In genomic region chr17:64056269-64057005, GRCh38 we compare ENCODE assay signal across 11 cellular contexts. TPM values are rescaled to one million over a fixed set of nuclear protein-coding genes. Genes with fewer than 3 reads are reported as not detected.
DNase-seq lines count a peak whose midpoint lies in the region; ATAC-seq and TF ChIP-seq lines count a peak whose summit lies in the region.
"Had no signal": no experiment of that assay in that cellular context is flagged by ENCODE, and none has a peak within 500 bp of the region (broad histone marks: within the 10 kb centered on the region; RNA-seq: fewer than 3 reads in every experiment).

No MANE protein-coding gene starts in this region.

- H3K27me3 ChIP-seq in PC-9 (ENCODE audit: insufficient read depth, low read depth): no peaks in the 10 kb centered on the region
- no peaks in the 10 kb centered on the region for H3K27me3 ChIP-seq in neuronal stem cell (ENCODE audit: control insufficient read depth in 3 of 3, insufficient read depth in 3 of 3, low read depth in 1 of 3, low read length in 3 of 3)
- H3K27me3 ChIP-seq: cardiac muscle cell had no signal

- intact Hi-C loops in PC-9 (cut with micrococcal nuclease; ENCODE audit: unreplicated experiment): no loop called here

- H2AK5ac ChIP-seq in neuronal stem cell (ENCODE audit: low read depth, low read length): no peak overlapping the region

- no peak overlapping the region for H4K8ac ChIP-seq in neuronal stem cell (ENCODE audit: low read depth, low read length)

- H3K9me2 ChIP-seq in PC-9 (ENCODE audit: insufficient read depth): no peaks in the 10 kb centered on the region

- peak overlapping the region; percentile 20; the same call in 1 of the 2 replicates for H3K4me3 ChIP-seq in PC-9
- H3K4me3 ChIP-seq in neuronal stem cell (ENCODE audit: low read length in 2 of 2): peak overlapping the region in 1 of 2 donors; percentile 43
- H3K4me3 ChIP-seq: cardiac muscle cell had no signal

- no peak overlapping the region for H2BK15ac ChIP-seq in neuronal stem cell (ENCODE audit: low read length)

- H3K18ac ChIP-seq in neuronal stem cell (ENCODE audit: low read length): no peak overlapping the region

- CTCF ChIA-PET in PC-9 (lab: Charles Lee): interaction anchor here (0.6 to 1.6 kb wide), 3 partner anchors 66 to 77 kb away, joined by 3 to 7 read pairs (median 3); no protein-coding TSS in a partner anchor

- no peak; the same call in 1 of the 2 replicates for TF ChIP-seq CTCF in PC-9 (conservative IDR thresholded peaks at IDR 0.05)

- H3K14ac ChIP-seq in neuronal stem cell (ENCODE audit: low read length): no peak overlapping the region

- peaks cover 34% of the 10 kb centered on the region for H3K36me3 ChIP-seq in PC-9 (ENCODE audit: low read depth)
- peaks cover 0 to 15% of the 10 kb centered on the region in 2 donors for H3K36me3 ChIP-seq in neuronal stem cell (replicated peaks in 1 of 2; ENCODE audit: control insufficient read depth in 2 of 2, insufficient read depth in 2 of 2, low read length in 2 of 2)
- H3K36me3 ChIP-seq: cardiac muscle cell had no signal

- H3K27me3 Mint-ChIP-seq in activated T-cell treated with anti-CD3 and anti-CD28 coated beads, Interleukin-2, amount 50 U/mL, for 72 hours (ENCODE audit: low read depth): no peaks in the 10 kb centered on the region
- H3K27me3 Mint-ChIP-seq in activated T-cell treated with anti-CD3 and anti-CD28 coated beads, Interleukin-2, amount 50 U/mL, for 4 hours (ENCODE audit: low read depth): no peaks in the 10 kb centered on the region
- H3K27me3 Mint-ChIP-seq in stimulated activated naive B cell treated with anti-CD40 and anti-IgM and Interleukin-4, amounts not matched to agents 10 μg/mL and 1 μg/mL and 100 μg/mL, for 72 hours: no peaks in the 10 kb centered on the region

- H3K4me2 ChIP-seq in PC-9 (peak overlapping the region; percentile 68), neuronal stem cell (ENCODE audit: insufficient read depth, low read length, poor library complexity, severe bottlenecking) (no peak overlapping the region)

- H3K27ac Mint-ChIP-seq in activated T-cell treated with anti-CD3 and anti-CD28 coated beads, Interleukin-2, amount 50 U/mL, for 72 hours: peak overlapping the region; percentile 80
- H3K27ac Mint-ChIP-seq in stimulated activated naive B cell treated with anti-CD40 and anti-IgM and Interleukin-4, amounts not matched to agents 10 μg/mL and 1 μg/mL and 100 μg/mL, for 72 hours: peak overlapping the region; percentile 40

- no peaks in the 10 kb centered on the region for H3K79me2 ChIP-seq in PC-9 (ENCODE audit: low read depth)

- no peak for DNase-seq in activated T-cell treated with anti-CD3 and anti-CD28 coated beads, Interleukin-2, amount 50 U/mL, for 72 hours
- DNase-seq in activated T-cell treated with anti-CD3 and anti-CD28 coated beads, Interleukin-2, amount 50 U/mL, for 4 hours: no peak
- DNase-seq in PC-9: peak in 1 of 2 experiments; percentile 93
- DNase-seq in stimulated activated naive B cell treated with anti-CD40 and anti-IgM and Interleukin-4, amounts not matched to agents 10 μg/mL and 1 μg/mL and 100 μg/mL, for 72 hours: peak; percentile 51
- no peak for DNase-seq in NCI-H2029 (lab: John Stamatoyannopoulos, UW)
- no peak for DNase-seq in retina
- DNase-seq in neuronal stem cell (ENCODE audit: low spot score): no peak

- H3K4me1 Mint-ChIP-seq in activated T-cell treated with anti-CD3 and anti-CD28 coated beads, Interleukin-2, amount 50 U/mL, for 72 hours (ENCODE audit: low read depth): peaks cover 39% of the 10 kb centered on the region
- H3K4me1 Mint-ChIP-seq in activated T-cell treated with anti-CD3 and anti-CD28 coated beads, Interleukin-2, amount 50 U/mL, for 4 hours (ENCODE audit: low read depth): peaks cover 58% of the 10 kb centered on the region
- peaks cover 21 to 31% of the 10 kb centered on the region in 2 donors for H3K4me1 Mint-ChIP-seq in stimulated activated naive B cell treated with anti-CD40 and anti-IgM and Interleukin-4, amounts not matched to agents 10 μg/mL and 1 μg/mL and 100 μg/mL, for 72 hours
- H3K4me1 Mint-ChIP-seq: neural crest cell had no signal

- no peak overlapping the region for H2BK120ac ChIP-seq in neuronal stem cell (ENCODE audit: low read depth, low read length)

- H3K9me3 ChIP-seq in PC-9 (ENCODE audit: insufficient read depth, low read depth) (no peaks in the 10 kb centered on the region), neuronal stem cell (replicated peaks in 1 of 2; ENCODE audit: control insufficient read depth in 2 of 2, insufficient read depth in 1 of 2, low read depth in 1 of 2, low read length in 2 of 2) (no peaks in the 10 kb centered on the region)

- no TSS peak for BruUV-seq in PC-9 (replicated peaks; lab: Mats Ljungman, UMichigan)

- no peaks in the 10 kb centered on the region for H3K79me1 ChIP-seq in neuronal stem cell (ENCODE audit: low read depth, low read length)

- no peak overlapping the region for H3K23ac ChIP-seq in neuronal stem cell (ENCODE audit: low read depth, low read length, poor library complexity)

- POLR2A ChIA-PET in PC-9 (lab: Charles Lee; ENCODE audit: unreplicated experiment): no interaction called here

- no peak for ATAC-seq in activated T-cell treated with anti-CD3 and anti-CD28 coated beads, Interleukin-2, amount 50 U/mL, for 72 hours (replicated peaks in 1 of 2)
- ATAC-seq in activated T-cell treated with anti-CD3 and anti-CD28 coated beads, Interleukin-2, amount 50 U/mL, for 4 hours: no peak
- peak; percentile 55 for ATAC-seq in HG02970 (IDR thresholded peaks at IDR 0.05; ENCODE audit: low FRiP score, unreplicated experiment)
- ATAC-seq in stimulated activated naive B cell treated with anti-CD40 and anti-IgM and Interleukin-4, amounts not matched to agents 10 μg/mL and 1 μg/mL and 100 μg/mL, for 72 hours (replicated peaks): peak; percentile 82 to 83

- H2BK12ac ChIP-seq in neuronal stem cell (ENCODE audit: low read length): no peak overlapping the region

- H3K9ac ChIP-seq in neuronal stem cell (ENCODE audit: low read depth, low read length, poor library complexity): no peak overlapping the region

- no peaks in the 10 kb centered on the region for H3K9me3 Mint-ChIP-seq in activated T-cell treated with anti-CD3 and anti-CD28 coated beads, Interleukin-2, amount 50 U/mL, for 72 hours
- H3K9me3 Mint-ChIP-seq in activated T-cell treated with anti-CD3 and anti-CD28 coated beads, Interleukin-2, amount 50 U/mL, for 4 hours: no peaks in the 10 kb centered on the region
- H3K9me3 Mint-ChIP-seq in stimulated activated naive B cell treated with anti-CD40 and anti-IgM and Interleukin-4, amounts not matched to agents 10 μg/mL and 1 μg/mL and 100 μg/mL, for 72 hours: no peaks in the 10 kb centered on the region
- H3K9me3 Mint-ChIP-seq: neural crest cell had no signal

- peak overlapping the region; percentile 84 for H3K27ac ChIP-seq in PC-9
- no peak overlapping the region for H3K27ac ChIP-seq in neuronal stem cell (replicated peaks; ENCODE audit: low read length)
- H3K27ac ChIP-seq: C4-2B, cardiac muscle cell had no signal

- peaks cover 53% of the 10 kb centered on the region for H3K4me1 ChIP-seq in PC-9 (replicated peaks; ENCODE audit: insufficient read depth)
- no peaks in the 10 kb centered on the region for H3K4me1 ChIP-seq in neuronal stem cell (ENCODE audit: control insufficient read depth in 2 of 2, insufficient read depth in 1 of 2, low read depth in 1 of 2, low read length in 2 of 2)

- no peaks in the 10 kb centered on the region for H4K20me1 ChIP-seq in PC-9 (ENCODE audit: insufficient read depth)

- no CpG with 5 or more reads among the region's 12 CpGs for WGBS in neuronal stem cell (ENCODE audit: extremely low coverage in 2 of 2, insufficient read length in 2 of 2, insufficient replicate concordance in 1 of 2), 2 donors

- no peak overlapping the region for H4K91ac ChIP-seq in neuronal stem cell (ENCODE audit: low read depth, low read length, poor library complexity)

- H2AFZ ChIP-seq in PC-9 (no peak overlapping the region), neuronal stem cell (ENCODE audit: low read length) (no peak overlapping the region)

- no peak overlapping the region for H3K4me3 Mint-ChIP-seq in activated T-cell treated with anti-CD3 and anti-CD28 coated beads, Interleukin-2, amount 50 U/mL, for 72 hours
- H3K4me3 Mint-ChIP-seq in activated T-cell treated with anti-CD3 and anti-CD28 coated beads, Interleukin-2, amount 50 U/mL, for 4 hours: no peak overlapping the region
- peak overlapping the region; percentile 35 to 47 for H3K4me3 Mint-ChIP-seq in stimulated activated naive B cell treated with anti-CD40 and anti-IgM and Interleukin-4, amounts not matched to agents 10 μg/mL and 1 μg/mL and 100 μg/mL, for 72 hours
- H3K4me3 Mint-ChIP-seq: neural crest cell had no signal

- H3K4ac ChIP-seq in neuronal stem cell (ENCODE audit: low read length): no peak overlapping the region

- H3K36me3 Mint-ChIP-seq in activated T-cell treated with anti-CD3 and anti-CD28 coated beads, Interleukin-2, amount 50 U/mL, for 72 hours (ENCODE audit: insufficient read depth in 2 of 2): peaks cover 13 to 39% of the 10 kb centered on the region in 2 donors
- peaks cover 64% of the 10 kb centered on the region for H3K36me3 Mint-ChIP-seq in activated T-cell treated with anti-CD3 and anti-CD28 coated beads, Interleukin-2, amount 50 U/mL, for 4 hours (ENCODE audit: insufficient read depth)
- peaks cover 33 to 53% of the 10 kb centered on the region in 2 donors for H3K36me3 Mint-ChIP-seq in stimulated activated naive B cell treated with anti-CD40 and anti-IgM and Interleukin-4, amounts not matched to agents 10 μg/mL and 1 μg/mL and 100 μg/mL, for 72 hours

- H3F3A ChIP-seq in PC-9 (ENCODE audit: insufficient read depth, low read depth): peaks cover 48% of the 10 kb centered on the region

- no peak overlapping the region for H2BK5ac ChIP-seq in neuronal stem cell (ENCODE audit: low read length)

RNA-seq across cellular contexts. Expression of gene ICAM2, which starts 36.0 kb away (rescaled TPM):
- 10 to 100 TPM; 49.9 to 55.7 TPM for total RNA-seq in activated T-cell treated with anti-CD3 and anti-CD28 coated beads, Interleukin-2, amount 50 U/mL, for 72 hours
- 10 to 100 TPM; 67.0 to 88.9 (median 77.1) TPM for total RNA-seq in activated T-cell treated with anti-CD3 and anti-CD28 coated beads, Interleukin-2, amount 50 U/mL, for 4 hours
- total RNA-seq in PC-9 (2021): 7.8 and 9.2 TPM in 2 replicates
- 0.10 TPM for polyA plus RNA-seq in neuronal stem cell (2013, experiment 1 of 2)
- not detected for polyA plus RNA-seq in neuronal stem cell (2013, experiment 2 of 2)
- total RNA-seq: cardiac muscle cell, neural crest cell had no signal

RNA-seq across cellular contexts. Expression of gene PRR29, which starts 58.3 kb away (rescaled TPM):
- total RNA-seq in activated T-cell treated with anti-CD3 and anti-CD28 coated beads, Interleukin-2, amount 50 U/mL, for 72 hours: 1 to 10 TPM in 1 of 2 donors, under 1 TPM in 1; 0.96 to 1.1 TPM
- total RNA-seq in activated T-cell treated with anti-CD3 and anti-CD28 coated beads, Interleukin-2, amount 50 U/mL, for 4 hours: under 1 TPM in 1 of 3 donors, not detected in 2; 0.16 TPM
- 2.4 and 2.8 TPM in 2 replicates for total RNA-seq in PC-9 (2021)
- polyA plus RNA-seq in neuronal stem cell (2013, experiment 1 of 2): 0.43 TPM
- polyA plus RNA-seq in neuronal stem cell (2013, experiment 2 of 2): 0.57 TPM

Comparison
In these comparisons a context has a peak if more than half of its experiments do, and no peak if none do; other contexts are left out.
1. ATAC-seq: peak in HG02970 (single experiment) and stimulated activated naive B cell treated with anti-CD40 and anti-IgM and Interleukin-4, amounts not matched to agents 10 μg/mL and 1 μg/mL and 100 μg/mL, for 72 hours (2 of 2); none in activated T-cell treated with anti-CD3 and anti-CD28 coated beads, Interleukin-2, amount 50 U/mL, for 72 hours (0 of 2) and activated T-cell treated with anti-CD3 and anti-CD28 coated beads, Interleukin-2, amount 50 U/mL, for 4 hours (0 of 2).
2. H3K4me3 Mint-ChIP-seq: peak in stimulated activated naive B cell treated with anti-CD40 and anti-IgM and Interleukin-4, amounts not matched to agents 10 μg/mL and 1 μg/mL and 100 μg/mL, for 72 hours (2 of 2); none in activated T-cell treated with anti-CD3 and anti-CD28 coated beads, Interleukin-2, amount 50 U/mL, for 72 hours (0 of 2) and activated T-cell treated with anti-CD3 and anti-CD28 coated beads, Interleukin-2, amount 50 U/mL, for 4 hours (single experiment).